ENCODE assay signal across 1 cellular context in the genomic region with DNA sequence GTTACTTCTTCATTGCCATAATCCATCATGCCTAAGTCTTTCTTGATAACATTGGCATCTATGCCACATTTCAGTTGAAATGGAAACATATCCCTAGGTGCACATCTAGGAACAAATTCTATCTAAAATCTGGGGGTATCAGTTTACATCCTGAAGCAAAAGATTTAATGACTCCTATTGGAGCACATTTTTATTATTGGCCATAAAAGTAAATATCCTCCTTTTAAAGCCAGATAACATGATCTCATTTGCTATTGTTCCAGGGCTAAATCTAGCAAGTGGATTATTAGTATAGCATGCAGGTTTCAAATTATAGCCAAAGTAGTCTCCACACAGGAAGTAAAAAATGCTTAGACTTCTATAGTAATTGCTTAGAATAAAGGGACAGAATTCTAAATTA.
TF ChIP-seq lines count a peak whose summit lies in the region.

No MANE protein-coding gene starts in this region.

TF ChIP-seq in HEK293, 187 proteins besides CTCF, POLR2A, EP300 and RAD21 (continued from another document):
- TF ChIP-seq, protein P1, sequence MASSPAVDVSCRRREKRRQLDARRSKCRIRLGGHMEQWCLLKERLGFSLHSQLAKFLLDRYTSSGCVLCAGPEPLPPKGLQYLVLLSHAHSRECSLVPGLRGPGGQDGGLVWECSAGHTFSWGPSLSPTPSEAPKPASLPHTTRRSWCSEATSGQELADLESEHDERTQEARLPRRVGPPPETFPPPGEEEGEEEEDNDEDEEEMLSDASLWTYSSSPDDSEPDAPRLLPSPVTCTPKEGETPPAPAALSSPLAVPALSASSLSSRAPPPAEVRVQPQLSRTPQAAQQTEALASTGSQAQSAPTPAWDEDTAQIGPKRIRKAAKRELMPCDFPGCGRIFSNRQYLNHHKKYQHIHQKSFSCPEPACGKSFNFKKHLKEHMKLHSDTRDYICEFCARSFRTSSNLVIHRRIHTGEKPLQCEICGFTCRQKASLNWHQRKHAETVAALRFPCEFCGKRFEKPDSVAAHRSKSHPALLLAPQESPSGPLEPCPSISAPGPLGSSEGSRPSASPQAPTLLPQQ (tag by site-specific recombination; IDR thresholded peaks at IDR 0.05): 0 out of 2 replicates have a peak, but pooled peaks have one; percentile 34
- TF ChIP-seq, protein P2, sequence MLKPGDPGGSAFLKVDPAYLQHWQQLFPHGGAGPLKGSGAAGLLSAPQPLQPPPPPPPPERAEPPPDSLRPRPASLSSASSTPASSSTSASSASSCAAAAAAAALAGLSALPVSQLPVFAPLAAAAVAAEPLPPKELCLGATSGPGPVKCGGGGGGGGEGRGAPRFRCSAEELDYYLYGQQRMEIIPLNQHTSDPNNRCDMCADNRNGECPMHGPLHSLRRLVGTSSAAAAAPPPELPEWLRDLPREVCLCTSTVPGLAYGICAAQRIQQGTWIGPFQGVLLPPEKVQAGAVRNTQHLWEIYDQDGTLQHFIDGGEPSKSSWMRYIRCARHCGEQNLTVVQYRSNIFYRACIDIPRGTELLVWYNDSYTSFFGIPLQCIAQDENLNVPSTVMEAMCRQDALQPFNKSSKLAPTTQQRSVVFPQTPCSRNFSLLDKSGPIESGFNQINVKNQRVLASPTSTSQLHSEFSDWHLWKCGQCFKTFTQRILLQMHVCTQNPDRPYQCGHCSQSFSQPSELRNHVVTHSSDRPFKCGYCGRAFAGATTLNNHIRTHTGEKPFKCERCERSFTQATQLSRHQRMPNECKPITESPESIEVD (tag by site-specific recombination; IDR thresholded peaks at IDR 0.05): peak; percentile 86
- TF ChIP-seq ZNF391 (tag by site-specific recombination; IDR thresholded peaks at IDR 0.05; ENCODE audit: borderline replicate concordance, low read depth) (no peak), ZNF626 (tag by site-specific recombination; IDR thresholded peaks at IDR 0.05) (no peak), ZNF366 (tag by site-specific recombination; conservative IDR thresholded peaks at IDR 0.05) (no peak), MEIS1 (CRISPR knock-in tag; IDR thresholded peaks at IDR 0.05; ENCODE audit: borderline replicate concordance) (no peak), IKZF3 (tag by site-specific recombination; IDR thresholded peaks at IDR 0.05) (peak; percentile 30; the same call in 1 of the 2 replicates)
- TF ChIP-seq, protein P3, sequence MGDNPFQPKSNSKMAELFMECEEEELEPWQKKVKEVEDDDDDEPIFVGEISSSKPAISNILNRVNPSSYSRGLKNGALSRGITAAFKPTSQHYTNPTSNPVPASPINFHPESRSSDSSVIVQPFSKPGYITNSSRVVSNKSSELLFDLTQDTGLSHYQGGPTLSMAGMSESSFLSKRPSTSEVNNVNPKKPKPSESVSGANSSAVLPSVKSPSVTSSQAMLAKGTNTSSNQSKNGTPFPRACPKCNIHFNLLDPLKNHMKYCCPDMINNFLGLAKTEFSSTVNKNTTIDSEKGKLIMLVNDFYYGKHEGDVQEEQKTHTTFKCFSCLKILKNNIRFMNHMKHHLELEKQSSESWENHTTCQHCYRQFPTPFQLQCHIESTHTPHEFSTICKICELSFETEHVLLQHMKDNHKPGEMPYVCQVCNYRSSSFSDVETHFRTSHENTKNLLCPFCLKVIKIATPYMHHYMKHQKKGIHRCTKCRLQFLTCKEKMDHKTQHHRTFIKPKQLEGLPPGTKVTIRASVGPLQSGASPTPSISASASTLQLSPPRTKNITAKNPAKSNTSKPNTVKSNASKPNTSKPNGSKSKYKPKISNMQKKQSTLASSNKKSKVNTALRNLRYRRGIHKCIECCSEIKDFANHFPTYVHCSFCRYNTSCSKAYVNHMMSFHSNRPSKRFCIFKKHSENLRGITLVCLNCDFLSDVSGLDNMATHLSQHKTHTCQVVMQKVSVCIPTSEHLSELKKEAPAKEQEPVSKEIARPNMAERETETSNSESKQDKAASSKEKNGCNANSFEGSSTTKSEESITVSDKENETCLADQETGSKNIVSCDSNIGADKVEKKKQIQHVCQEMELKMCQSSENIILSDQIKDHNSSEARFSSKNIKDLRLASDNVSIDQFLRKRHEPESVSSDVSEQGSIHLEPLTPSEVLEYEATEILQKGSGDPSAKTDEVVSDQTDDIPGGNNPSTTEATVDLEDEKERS (tag by site-specific recombination; IDR thresholded peaks at IDR 0.05): no peak
- TF ChIP-seq, protein P4, sequence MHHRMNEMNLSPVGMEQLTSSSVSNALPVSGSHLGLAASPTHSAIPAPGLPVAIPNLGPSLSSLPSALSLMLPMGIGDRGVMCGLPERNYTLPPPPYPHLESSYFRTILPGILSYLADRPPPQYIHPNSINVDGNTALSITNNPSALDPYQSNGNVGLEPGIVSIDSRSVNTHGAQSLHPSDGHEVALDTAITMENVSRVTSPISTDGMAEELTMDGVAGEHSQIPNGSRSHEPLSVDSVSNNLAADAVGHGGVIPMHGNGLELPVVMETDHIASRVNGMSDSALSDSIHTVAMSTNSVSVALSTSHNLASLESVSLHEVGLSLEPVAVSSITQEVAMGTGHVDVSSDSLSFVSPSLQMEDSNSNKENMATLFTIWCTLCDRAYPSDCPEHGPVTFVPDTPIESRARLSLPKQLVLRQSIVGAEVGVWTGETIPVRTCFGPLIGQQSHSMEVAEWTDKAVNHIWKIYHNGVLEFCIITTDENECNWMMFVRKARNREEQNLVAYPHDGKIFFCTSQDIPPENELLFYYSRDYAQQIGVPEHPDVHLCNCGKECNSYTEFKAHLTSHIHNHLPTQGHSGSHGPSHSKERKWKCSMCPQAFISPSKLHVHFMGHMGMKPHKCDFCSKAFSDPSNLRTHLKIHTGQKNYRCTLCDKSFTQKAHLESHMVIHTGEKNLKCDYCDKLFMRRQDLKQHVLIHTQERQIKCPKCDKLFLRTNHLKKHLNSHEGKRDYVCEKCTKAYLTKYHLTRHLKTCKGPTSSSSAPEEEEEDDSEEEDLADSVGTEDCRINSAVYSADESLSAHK (tag by site-specific recombination; IDR thresholded peaks at IDR 0.05): peak; percentile 66
